1 cellular context compared by ENCODE assay signal in the genomic region with DNA sequence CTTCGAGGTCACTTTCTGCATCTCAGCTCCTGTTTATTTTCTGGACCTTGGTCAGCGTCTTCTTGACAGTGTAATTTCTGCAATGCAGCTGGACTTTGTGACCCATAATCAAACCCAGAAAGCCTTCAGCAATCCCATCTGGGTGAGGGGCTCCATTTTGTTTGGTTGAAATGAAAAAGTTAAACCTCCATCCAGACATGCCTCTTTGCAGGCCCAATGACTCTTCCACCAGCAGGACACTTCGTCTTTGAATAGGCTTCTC.
A peak's percentile ranks its signal among the peaks of the same experiment; 100 is the strongest.
TF ChIP-seq lines count a peak whose summit lies in the region.

No MANE protein-coding gene starts in this region.

TF ChIP-seq in Ishikawa, 13 proteins besides CTCF, POLR2A, EP300 and RAD21 (continued from another document):
- TF ChIP-seq, protein P1, sequence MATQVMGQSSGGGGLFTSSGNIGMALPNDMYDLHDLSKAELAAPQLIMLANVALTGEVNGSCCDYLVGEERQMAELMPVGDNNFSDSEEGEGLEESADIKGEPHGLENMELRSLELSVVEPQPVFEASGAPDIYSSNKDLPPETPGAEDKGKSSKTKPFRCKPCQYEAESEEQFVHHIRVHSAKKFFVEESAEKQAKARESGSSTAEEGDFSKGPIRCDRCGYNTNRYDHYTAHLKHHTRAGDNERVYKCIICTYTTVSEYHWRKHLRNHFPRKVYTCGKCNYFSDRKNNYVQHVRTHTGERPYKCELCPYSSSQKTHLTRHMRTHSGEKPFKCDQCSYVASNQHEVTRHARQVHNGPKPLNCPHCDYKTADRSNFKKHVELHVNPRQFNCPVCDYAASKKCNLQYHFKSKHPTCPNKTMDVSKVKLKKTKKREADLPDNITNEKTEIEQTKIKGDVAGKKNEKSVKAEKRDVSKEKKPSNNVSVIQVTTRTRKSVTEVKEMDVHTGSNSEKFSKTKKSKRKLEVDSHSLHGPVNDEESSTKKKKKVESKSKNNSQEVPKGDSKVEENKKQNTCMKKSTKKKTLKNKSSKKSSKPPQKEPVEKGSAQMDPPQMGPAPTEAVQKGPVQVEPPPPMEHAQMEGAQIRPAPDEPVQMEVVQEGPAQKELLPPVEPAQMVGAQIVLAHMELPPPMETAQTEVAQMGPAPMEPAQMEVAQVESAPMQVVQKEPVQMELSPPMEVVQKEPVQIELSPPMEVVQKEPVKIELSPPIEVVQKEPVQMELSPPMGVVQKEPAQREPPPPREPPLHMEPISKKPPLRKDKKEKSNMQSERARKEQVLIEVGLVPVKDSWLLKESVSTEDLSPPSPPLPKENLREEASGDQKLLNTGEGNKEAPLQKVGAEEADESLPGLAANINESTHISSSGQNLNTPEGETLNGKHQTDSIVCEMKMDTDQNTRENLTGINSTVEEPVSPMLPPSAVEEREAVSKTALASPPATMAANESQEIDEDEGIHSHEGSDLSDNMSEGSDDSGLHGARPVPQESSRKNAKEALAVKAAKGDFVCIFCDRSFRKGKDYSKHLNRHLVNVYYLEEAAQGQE (IDR thresholded peaks at IDR 0.05; ENCODE audit: low read depth), result peak; percentile 30; the same call in 1 of the 2 replicates
